2 cellular contexts compared by ENCODE assay signal in genomic region chr3:196499807-196500524, GRCh38.
TF ChIP-seq lines count a peak whose summit lies in the region.

No MANE protein-coding gene starts in this region.

TF ChIP-seq in SK-N-SH, 30 proteins besides CTCF, POLR2A, EP300 and RAD21 (continued from another document):
- TF ChIP-seq MAX (IDR thresholded peaks at IDR 0.05; ENCODE audit: low read depth) (no peak), USF1 (IDR thresholded peaks at IDR 0.05; ENCODE audit: borderline replicate concordance, low read depth) (no peak), JUND (IDR thresholded peaks at IDR 0.05) (no peak), TCF12 (IDR thresholded peaks at IDR 0.05) (no peak), NRF1 (IDR thresholded peaks at IDR 0.05; ENCODE audit: low read depth, low read length) (no peak)

TF ChIP-seq in SK-N-SH treated with all-trans-retinoic acid at 6 μM for 48 hours, 23 proteins besides CTCF, POLR2A, EP300 and RAD21 (continued from another document):
- TF ChIP-seq POU6F1 (CRISPR knock-in tag; IDR thresholded peaks at IDR 0.05; ENCODE audit: borderline replicate concordance, low read depth) (no peak), ZFP30 (CRISPR knock-in tag; IDR thresholded peaks at IDR 0.05) (no peak), ZNF565 (CRISPR knock-in tag; conservative IDR thresholded peaks at IDR 0.05; ENCODE audit: low read depth) (no peak), CSRNP3 (CRISPR knock-in tag; IDR thresholded peaks at IDR 0.05) (no peak), ISL1 (CRISPR knock-in tag; IDR thresholded peaks at IDR 0.05) (no peak), ARNTL (CRISPR knock-in tag; IDR thresholded peaks at IDR 0.05; ENCODE audit: borderline replicate concordance, low read depth) (no peak), TCF4 (CRISPR knock-in tag; IDR thresholded peaks at IDR 0.05; ENCODE audit: borderline replicate concordance) (no peak), ZNF8 (CRISPR knock-in tag; IDR thresholded peaks at IDR 0.05) (no peak)
